Comparison of ENCODE assay signal across 11 cellular contexts in genomic region chr6:63527658-63528514, GRCh38. TPM values are rescaled to one million over a fixed set of nuclear protein-coding genes. Genes with fewer than 3 reads are reported as not detected.
DNase-seq lines count a peak whose midpoint lies in the region; ATAC-seq and TF ChIP-seq lines count a peak whose summit lies in the region.
"Had no signal": no experiment of that assay in that cellular context is flagged by ENCODE, and none has a peak within 500 bp of the region (broad histone marks: within the 10 kb centered on the region; RNA-seq: fewer than 3 reads in every experiment).

No MANE protein-coding gene starts in this region.

- TF ChIP-seq CTCF in A673 (conservative IDR thresholded peaks at IDR 0.05; ENCODE audit: low read depth, low read length) (no peak), nephron progenitor cell (IDR thresholded peaks at IDR 0.05) (no peak)

- DNase-seq in A673 (ENCODE audit: low spot score) (peak; percentile 6), H4 (ENCODE audit: low spot score) (peak; percentile 98), T-helper 17 cell (no peak), islet precursor cell (peak; percentile 88), nephron progenitor cell (no peak)
- no peak for DNase-seq in activated CD8-positive, alpha-beta memory T cell treated with anti-CD3 and anti-CD28 coated beads for 24 hours
- DNase-seq: NCI-H1417 treated with DMSO at 0.1 percent for 48 hours; stimulated activated CD4-positive, alpha-beta T cell treated with anti-CD3 and anti-CD28 coated beads, Interleukin-15, amount 100 ng/mL, for 24 hours had no signal

- H3K36me3 ChIP-seq in A673 (ENCODE audit: insufficient read depth, low read length, poor library complexity, severe bottlenecking) = no peaks in the 10 kb centered on the region
- H3K36me3 ChIP-seq: cardiac muscle cell had no signal

- no peaks in the 10 kb centered on the region for H3K9me3 Mint-ChIP-seq in nephron progenitor cell

- no peak overlapping the region for H3K27ac ChIP-seq in A673 (ENCODE audit: low read depth, low read length, poor library complexity, severe bottlenecking)
- H3K27ac ChIP-seq: cardiac muscle cell had no signal

- intact Hi-C loops in A673 (cut with micrococcal nuclease; ENCODE audit: unreplicated experiment) = no loop called here

- H3K27me3 Mint-ChIP-seq in T-helper 17 cell (no peaks in the 10 kb centered on the region), nephron progenitor cell (ENCODE audit: low read depth, poor library complexity) (peaks cover 8% of the 10 kb centered on the region)

- POLR2A ChIA-PET in A673 (lab: Charles Lee; ENCODE audit: low non-redundant PET) = no interaction called here

- CTCF ChIA-PET in A673 (lab: Charles Lee) = no interaction called here

- no peaks in the 10 kb centered on the region for H3K27me3 ChIP-seq in A673 (replicated peaks; ENCODE audit: insufficient read depth, low read depth, low read length, poor library complexity)
- H3K27me3 ChIP-seq: cardiac muscle cell had no signal

- H3K27ac Mint-ChIP-seq in T-helper 17 cell (peak overlapping the region; percentile 59), nephron progenitor cell (no peak overlapping the region)

- H3K4me3 Mint-ChIP-seq in T-helper 17 cell (no peak overlapping the region), nephron progenitor cell (no peak overlapping the region)

- H3K9me3 ChIP-seq in A673 (ENCODE audit: low read depth, low read length, poor library complexity, severe bottlenecking) (no peaks in the 10 kb centered on the region), T-helper 17 cell (ENCODE audit: control insufficient read depth, low read length, poor library complexity, severe bottlenecking) (no peaks in the 10 kb centered on the region)

- no peaks in the 10 kb centered on the region for H3K4me1 ChIP-seq in A673 (ENCODE audit: insufficient read depth, low read length, poor library complexity, severe bottlenecking)

- H3K4me1 Mint-ChIP-seq in T-helper 17 cell (peaks cover 28% of the 10 kb centered on the region), nephron progenitor cell (no peaks in the 10 kb centered on the region)

- no peaks in the 10 kb centered on the region for H3K36me3 Mint-ChIP-seq in T-helper 17 cell (ENCODE audit: low read depth)
- H3K36me3 Mint-ChIP-seq in nephron progenitor cell (ENCODE audit: low read depth) = no peaks in the 10 kb centered on the region

- no peak for ATAC-seq in T-helper 17 cell
- no peak for ATAC-seq in GM18520 (IDR thresholded peaks at IDR 0.05; ENCODE audit: unreplicated experiment)
- no peak for ATAC-seq in GM19397 (IDR thresholded peaks at IDR 0.05; ENCODE audit: unreplicated experiment)

- H3K4me3 ChIP-seq in A673 (ENCODE audit: low read depth, low read length, poor library complexity, severe bottlenecking) = no peak overlapping the region
- H3K4me3 ChIP-seq: cardiac muscle cell had no signal

- BruUV-seq in A673 (replicated peaks; lab: Mats Ljungman, UMichigan) = no TSS peak

RNA-seq across cellular contexts. Expression of gene PTP4A1, which starts 44.4 kb away (rescaled TPM):
- total RNA-seq in A673 (2021) (64.7 and 80.1 TPM in 2 replicates), T-helper 17 cell (100 to 1,000 TPM; 112 to 129 TPM)
- 35.8 and 106 TPM in 2 replicates for total RNA-seq in H4 (2014; rRNA removed; shearing (Covaris generic))

Comparison
In these comparisons a context has a peak if more than half of its experiments do, and no peak if none do; other contexts are left out.
1. DNase-seq: peak in A673 (single experiment), H4 (single experiment) and islet precursor cell (single experiment); none in T-helper 17 cell (0 of 3), nephron progenitor cell (single experiment) and activated CD8-positive, alpha-beta memory T cell treated with anti-CD3 and anti-CD28 coated beads for 24 hours (single experiment).